8 cellular contexts compared by ENCODE assay signal in genomic region chr19:16185925-16186234, GRCh38. TPM values are rescaled to one million over a fixed set of nuclear protein-coding genes. Genes with fewer than 3 reads are reported as not detected.
DNase-seq lines count a peak whose midpoint lies in the region; ATAC-seq lines count a peak whose summit lies in the region.

No MANE protein-coding gene starts in this region.

- H3K4me3 Mint-ChIP-seq in CD4-positive, alpha-beta memory T cell: peak overlapping the region; percentile 97 to 100 (median 99)
- peak overlapping the region; percentile 99 for H3K4me3 Mint-ChIP-seq in activated naive CD8-positive, alpha-beta T cell treated with anti-CD3 and anti-CD28 coated beads for 36 hours

- DNase-seq in CD4-positive, alpha-beta memory T cell: no peak
- DNase-seq in KBM-7 (peak; percentile 63), islet precursor cell (peak; percentile 81), posterior vena cava (ENCODE audit: low spot score) (no peak), NCI-H1105 treated with DMSO at 0.1 percent for 48 hours (lab: John Stamatoyannopoulos, UW) (no peak)
- no peak for DNase-seq in activated naive CD8-positive, alpha-beta T cell treated with anti-CD3 and anti-CD28 coated beads for 36 hours

- H3K36me3 ChIP-seq in CD4-positive, alpha-beta memory T cell (ENCODE audit: insufficient read depth, low read length): peaks cover 23% of the 10 kb centered on the region
- H3K36me3 ChIP-seq in thymus (ENCODE audit: control insufficient read depth, insufficient read depth): peaks cover 38% of the 10 kb centered on the region

- H3K27me3 ChIP-seq in CD4-positive, alpha-beta memory T cell (ENCODE audit: insufficient read depth, low read length): no peaks in the 10 kb centered on the region
- H3K27me3 ChIP-seq in thymus (ENCODE audit: control insufficient read depth, insufficient read depth): no peaks in the 10 kb centered on the region

- peak overlapping the region; percentile 95 to 99 (median 96) for H3K27ac Mint-ChIP-seq in CD4-positive, alpha-beta memory T cell
- peak overlapping the region; percentile 98 for H3K27ac Mint-ChIP-seq in activated naive CD8-positive, alpha-beta T cell treated with anti-CD3 and anti-CD28 coated beads for 36 hours

- H3K9me3 Mint-ChIP-seq in CD4-positive, alpha-beta memory T cell: no peaks in the 10 kb centered on the region
- no peaks in the 10 kb centered on the region for H3K9me3 Mint-ChIP-seq in activated naive CD8-positive, alpha-beta T cell treated with anti-CD3 and anti-CD28 coated beads for 36 hours

- H3K27ac ChIP-seq in CD4-positive, alpha-beta memory T cell (ENCODE audit: low read depth, low read length): peak overlapping the region; percentile 83
- H3K27ac ChIP-seq in thymus (ENCODE audit: low read depth): peak overlapping the region; percentile 85

- intact Hi-C loops in CD4-positive, alpha-beta memory T cell (cut with micrococcal nuclease): loop anchor here (1.0 to 2.0 kb wide), 7 partner anchors 11 to 349 kb away; partner anchors contain the start of genes AP1M1, C19orf44, CALR3 and HSH2D
- intact Hi-C loops in posterior vena cava (cut with DNase I): loop anchor here (10.0 kb wide), 2 partner anchors 71 to 561 kb away; partner anchors contain the start of gene RAB8A (in 1 of the 2)

- POLR2A ChIA-PET in CD4-positive, alpha-beta memory T cell (lab: Charles Lee; ENCODE audit: partially characterized antibody): interaction anchor here (0.8 to 2.2 kb wide), 21 partner anchors 11 to 349 kb away, joined by 3 to 35 read pairs (median 5); partner anchors contain the start of genes AP1M1, KLF2 and RAB8A

- peaks cover 19 to 33% of the 10 kb centered on the region in 2 donors for H3K36me3 Mint-ChIP-seq in CD4-positive, alpha-beta memory T cell
- peaks cover 13% of the 10 kb centered on the region for H3K36me3 Mint-ChIP-seq in activated naive CD8-positive, alpha-beta T cell treated with anti-CD3 and anti-CD28 coated beads for 36 hours

- H3K27me3 Mint-ChIP-seq in CD4-positive, alpha-beta memory T cell: peaks cover 0 to 2% of the 10 kb centered on the region in 2 donors
- H3K27me3 Mint-ChIP-seq in activated naive CD8-positive, alpha-beta T cell treated with anti-CD3 and anti-CD28 coated beads for 36 hours: no peaks in the 10 kb centered on the region

- peaks cover 43% of the 10 kb centered on the region for H3K4me1 ChIP-seq in CD4-positive, alpha-beta memory T cell (ENCODE audit: insufficient read depth, low read length)
- peaks cover 10% of the 10 kb centered on the region for H3K4me1 ChIP-seq in thymus (ENCODE audit: control insufficient read depth, insufficient read depth, low read length)

- in situ Hi-C loops in KBM-7 (cut with MboI; ENCODE audit: low pct_unique_long_range_greater_than_20kb, low sequenced_read_pairs): loop anchor here (25.0 kb wide), 1 partner anchor 549 kb away; the partner anchor contains the start of gene CYP4F3

- peaks cover 20 to 43% (median 32%) of the 10 kb centered on the region in 4 donors for H3K4me1 Mint-ChIP-seq in CD4-positive, alpha-beta memory T cell
- peaks cover 24% of the 10 kb centered on the region for H3K4me1 Mint-ChIP-seq in activated naive CD8-positive, alpha-beta T cell treated with anti-CD3 and anti-CD28 coated beads for 36 hours

- peak overlapping the region; percentile 84 to 86 for H3K4me3 ChIP-seq in CD4-positive, alpha-beta memory T cell (ENCODE audit: low read length in 2 of 2)
- H3K4me3 ChIP-seq in thymus (ENCODE audit: low read length): peak overlapping the region; percentile 89

- under 1% methylated on average over 8 of the region's 8 CpGs for WGBS in thymus

- CTCF ChIA-PET in CD4-positive, alpha-beta memory T cell (lab: Charles Lee; ENCODE audit: partially characterized antibody): interaction anchor here (0.6 to 3.4 kb wide), 16 partner anchors 10 to 620 kb away, joined by 3 to 36 read pairs (median 6); partner anchors contain the start of genes AP1M1, HSH2D and RAB8A

- no peak for ATAC-seq in HG02678 (IDR thresholded peaks at IDR 0.05; ENCODE audit: unreplicated experiment)

- no peaks in the 10 kb centered on the region for H3K9me3 ChIP-seq in CD4-positive, alpha-beta memory T cell (ENCODE audit: control insufficient read depth in 1 of 2, low read length in 2 of 2)
- H3K9me3 ChIP-seq in thymus (ENCODE audit: control insufficient read depth): no peaks in the 10 kb centered on the region

RNA-seq across cellular contexts. Expression of gene FAM32A, which starts 0.7 kb away (rescaled TPM):
- 10 to 100 TPM; 50.9 to 51.7 TPM for total RNA-seq in CD4-positive, alpha-beta memory T cell
- 100 to 1,000 TPM; 113 to 128 TPM for polyA plus RNA-seq in CD4-positive, alpha-beta memory T cell
- total RNA-seq in activated naive CD8-positive, alpha-beta T cell treated with anti-CD3 and anti-CD28 coated beads for 36 hours: 10 to 100 TPM; 65.0 to 66.3 TPM
- 94.2 TPM for polyA plus RNA-seq in thymus
- total RNA-seq in posterior vena cava: 10 to 100 TPM; 46.4 to 47.8 TPM

RNA-seq across cellular contexts. Expression of gene AP1M1, which starts 11.8 kb away (rescaled TPM):
- 100 to 1,000 TPM; 107 TPM for total RNA-seq in CD4-positive, alpha-beta memory T cell
- 100 to 1,000 TPM; 127 to 147 TPM for polyA plus RNA-seq in CD4-positive, alpha-beta memory T cell
- 10 to 100 TPM; 90.7 to 97.2 TPM for total RNA-seq in activated naive CD8-positive, alpha-beta T cell treated with anti-CD3 and anti-CD28 coated beads for 36 hours
- polyA plus RNA-seq in thymus: 36.9 TPM
- 10 to 100 TPM; 59.4 to 66.4 TPM for total RNA-seq in posterior vena cava

RNA-seq across cellular contexts. Expression of gene CIB3, which starts 12.6 kb away (rescaled TPM):
- not detected for total RNA-seq in CD4-positive, alpha-beta memory T cell
- polyA plus RNA-seq in CD4-positive, alpha-beta memory T cell: not detected
- total RNA-seq in activated naive CD8-positive, alpha-beta T cell treated with anti-CD3 and anti-CD28 coated beads for 36 hours: not detected
- polyA plus RNA-seq in thymus: 0.48 TPM
- not detected for total RNA-seq in posterior vena cava

RNA-seq across cellular contexts. Expression of gene HSH2D, which starts 42.4 kb away (rescaled TPM):
- 10 to 100 TPM; 17.8 to 18.8 TPM for total RNA-seq in CD4-positive, alpha-beta memory T cell
- 10 to 100 TPM in 1 of 2 donors, 1 to 10 TPM in 1; 5.5 to 12.6 TPM for polyA plus RNA-seq in CD4-positive, alpha-beta memory T cell
- 10 to 100 TPM; 29.6 to 29.8 TPM for total RNA-seq in activated naive CD8-positive, alpha-beta T cell treated with anti-CD3 and anti-CD28 coated beads for 36 hours
- 40.4 TPM for polyA plus RNA-seq in thymus
- 1 to 10 TPM in 1 of 2 donors, under 1 TPM in 1; 0.81 to 1.1 TPM for total RNA-seq in posterior vena cava

Comparison
In these comparisons a context has a peak if more than half of its experiments do, and no peak if none do; other contexts are left out.
1. DNase-seq: peak in KBM-7 (single experiment) and islet precursor cell (single experiment); none in CD4-positive, alpha-beta memory T cell (0 of 5), activated naive CD8-positive, alpha-beta T cell treated with anti-CD3 and anti-CD28 coated beads for 36 hours (single experiment), posterior vena cava (single experiment) and NCI-H1105 treated with DMSO at 0.1 percent for 48 hours (single experiment).